ENCODE assay signal across 18 cellular contexts in genomic region chr2:85802337-85803103, GRCh38. TPM values are rescaled to one million over a fixed set of nuclear protein-coding genes. Genes with fewer than 3 reads are reported as not detected.
DNase-seq lines count a peak whose midpoint lies in the region; ATAC-seq, FAIRE-seq and TF ChIP-seq lines count a peak whose summit lies in the region.
"Had no signal": no experiment of that assay in that cellular context is flagged by ENCODE, and none has a peak within 500 bp of the region (broad histone marks: within the 10 kb centered on the region; RNA-seq: fewer than 3 reads in every experiment).

No MANE protein-coding gene starts in this region.

- H3K27me3 ChIP-seq in right atrium auricular region: no peaks in the 10 kb centered on the region
- H3K27me3 ChIP-seq in right cardiac atrium (ENCODE audit: control insufficient read depth, insufficient read depth): no peaks in the 10 kb centered on the region
- H3K27me3 ChIP-seq in pancreas: no peaks in the 10 kb centered on the region
- H3K27me3 ChIP-seq: thyroid gland had no signal

- peak; percentile 46 for DNase-seq in right atrium auricular region (ENCODE audit: low spot score)
- DNase-seq in right cardiac atrium: no peak
- peak; percentile 61 for DNase-seq in NCI-H2171 treated with DMSO at 0.1 percent for 48 hours (lab: John Stamatoyannopoulos, UW)
- peak; percentile 85 for DNase-seq in fibroblast of villous mesenchyme (ENCODE audit: low read depth)
- DNase-seq in iPS-NIHi7 (ENCODE audit: extremely low spot score): no peak
- no peak for DNase-seq in pancreas
- DNase-seq: activated CD4-positive, alpha-beta T cell treated with anti-CD3 and anti-CD28 coated beads for 48 hours; activated naive CD4-positive, alpha-beta T cell; central memory CD4-positive, alpha-beta T cell; H9; left ventricle myocardium inferior; NCI-H1417 treated with DMSO at 0.1 percent for 48 hours; NCI-H82; SHP77 treated with DMSO at 0.1 percent for 48 hours; stimulated activated naive CD4-positive, alpha-beta T cell; thyroid gland had no signal

- no peak overlapping the region for H3K4me3 Mint-ChIP-seq in activated T-helper 17 cell treated with anti-CD3 and anti-CD28 coated beads, Interleukin-2, amount 50 U/mL, for 72 hours
- H3K4me3 Mint-ChIP-seq: H9, IgD-negative memory B cell had no signal

- H3K4me3 ChIP-seq in right atrium auricular region (no peak overlapping the region), right cardiac atrium (ENCODE audit: low read length) (no peak overlapping the region), fibroblast of villous mesenchyme (ENCODE audit: low read depth, low read length) (no peak overlapping the region), pancreas (no peak overlapping the region)
- H3K4me3 ChIP-seq: left ventricle myocardium inferior, thyroid gland had no signal

- no peak for TF ChIP-seq CTCF in right atrium auricular region (IDR thresholded peaks at IDR 0.05)
- TF ChIP-seq CTCF in fibroblast of villous mesenchyme (IDR thresholded peaks at IDR 0.05; ENCODE audit: insufficient read depth, low read depth, low read length): no peak
- no peak for TF ChIP-seq CTCF in pancreas (IDR thresholded peaks at IDR 0.05)

- intact Hi-C loops in right cardiac atrium (cut with DNase I): no loop called here
- intact Hi-C loops in pancreas (cut with DNase I): loop anchor here in 1 of 3 donors (10.0 kb wide), 1 partner anchor 48 kb away; the partner anchor contains the start of gene ATOH8

- H3K9me3 ChIP-seq in right atrium auricular region (peaks cover 0 to 9% of the 10 kb centered on the region in 2 donors), right cardiac atrium (ENCODE audit: control insufficient read depth, low read length) (no peaks in the 10 kb centered on the region), pancreas (no peaks in the 10 kb centered on the region)
- H3K9me3 ChIP-seq: thyroid gland had no signal

- WGBS in right cardiac atrium: 89% methylated on average over 9 of the region's 9 CpGs
- WGBS in pancreas, 2 donors: 78 to 84% methylated on average over 9 of the region's 9 CpGs

- no peak overlapping the region for H3K27ac Mint-ChIP-seq in activated T-helper 17 cell treated with anti-CD3 and anti-CD28 coated beads, Interleukin-2, amount 50 U/mL, for 72 hours
- H3K27ac Mint-ChIP-seq: H9, IgD-negative memory B cell had no signal

- no peak for ATAC-seq in right cardiac atrium
- no peak for ATAC-seq in pancreas
- ATAC-seq in activated T-helper 17 cell treated with anti-CD3 and anti-CD28 coated beads, Interleukin-2, amount 50 U/mL, for 72 hours (replicated peaks): no peak

- no peak overlapping the region for H3K27ac ChIP-seq in right atrium auricular region
- H3K27ac ChIP-seq in right cardiac atrium (ENCODE audit: low read length): no peak overlapping the region
- H3K27ac ChIP-seq in pancreas: no peak overlapping the region
- H3K27ac ChIP-seq: left ventricle myocardium inferior, thyroid gland had no signal

- no peaks in the 10 kb centered on the region for H3K36me3 Mint-ChIP-seq in activated T-helper 17 cell treated with anti-CD3 and anti-CD28 coated beads, Interleukin-2, amount 50 U/mL, for 72 hours (ENCODE audit: low read depth)

- peaks cover 10% of the 10 kb centered on the region for H3K27me3 Mint-ChIP-seq in activated T-helper 17 cell treated with anti-CD3 and anti-CD28 coated beads, Interleukin-2, amount 50 U/mL, for 72 hours

- no peak for FAIRE-seq in pancreas (lab: Jason Lieb, UNC)

- H3K4me1 Mint-ChIP-seq in activated T-helper 17 cell treated with anti-CD3 and anti-CD28 coated beads, Interleukin-2, amount 50 U/mL, for 72 hours: no peaks in the 10 kb centered on the region

- H3K36me3 ChIP-seq in right atrium auricular region (no peaks in the 10 kb centered on the region), pancreas (no peaks in the 10 kb centered on the region)
- H3K36me3 ChIP-seq: left ventricle myocardium inferior, thyroid gland had no signal

- no peaks in the 10 kb centered on the region for H3K9me3 Mint-ChIP-seq in activated T-helper 17 cell treated with anti-CD3 and anti-CD28 coated beads, Interleukin-2, amount 50 U/mL, for 72 hours

- peaks cover 0 to 21% of the 10 kb centered on the region in 2 donors for H3K4me1 ChIP-seq in right atrium auricular region
- peaks cover under 1% of the 10 kb centered on the region for H3K4me1 ChIP-seq in right cardiac atrium (ENCODE audit: control insufficient read depth, insufficient read depth, low read length)
- H3K4me1 ChIP-seq in pancreas: no peaks in the 10 kb centered on the region

RNA-seq across cellular contexts. Expression of gene ATOH8, which starts 48.7 kb away (rescaled TPM):
- 100 to 1,000 TPM in 1 of 2 donors, 10 to 100 TPM in 1; 35.1 to 116 TPM for total RNA-seq in right atrium auricular region
- 10 to 100 TPM; 35.7 to 55.5 (median 45.7) TPM for total RNA-seq in right cardiac atrium
- polyA plus RNA-seq in right cardiac atrium: 57.8 TPM
- 6.8 and 9.1 TPM in 2 replicates for total RNA-seq in fibroblast of villous mesenchyme
- 1 to 10 TPM; 1.7 to 4.3 (median 3.0) TPM for total RNA-seq in pancreas
- 10 to 100 TPM in 1 of 2 donors, 1 to 10 TPM in 1; 8.9 to 13.9 TPM for polyA plus RNA-seq in pancreas
- not detected for total RNA-seq in activated T-helper 17 cell treated with anti-CD3 and anti-CD28 coated beads, Interleukin-2, amount 50 U/mL, for 72 hours
- polyA plus RNA-seq: IgD-negative memory B cell had no signal

Comparison
In these comparisons a context has a peak if more than half of its experiments do, and no peak if none do; other contexts are left out.
1. DNase-seq: peak in right atrium auricular region (single experiment), NCI-H2171 treated with DMSO at 0.1 percent for 48 hours (single experiment) and fibroblast of villous mesenchyme (single experiment); none in right cardiac atrium (0 of 3), iPS-NIHi7 (single experiment) and pancreas (0 of 6).